Comparison of ENCODE assay signal across 8 cellular contexts in the genomic region with DNA sequence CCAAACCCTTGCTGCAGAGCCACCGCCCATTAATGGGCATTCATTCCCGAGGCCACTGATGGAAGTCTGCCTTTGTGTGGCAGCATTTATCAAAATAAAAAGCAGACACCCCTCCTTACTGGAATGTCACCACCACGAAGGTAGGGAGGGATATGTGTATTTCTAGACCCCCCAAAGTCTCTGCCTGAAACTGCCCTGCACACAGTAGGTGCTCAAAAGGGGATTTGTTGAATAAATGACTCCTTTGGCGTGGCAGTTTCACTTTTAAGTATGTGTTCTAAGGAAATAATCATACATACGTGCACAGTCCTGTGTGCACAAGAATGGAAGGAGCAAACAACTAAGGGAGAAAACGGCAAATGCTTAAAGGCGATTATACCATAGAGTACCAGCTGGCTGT. TPM values are rescaled to one million over a fixed set of nuclear protein-coding genes. Genes with fewer than 3 reads are reported as not detected.
A peak's percentile ranks its signal among the peaks of the same experiment; 100 is the strongest.
DNase-seq lines count a peak whose midpoint lies in the region; ATAC-seq and TF ChIP-seq lines count a peak whose summit lies in the region.

No MANE protein-coding gene starts in this region.

- H2AFZ ChIP-seq in mesenchymal stem cell (ENCODE audit: low read depth, low read length): no peak overlapping the region

- 45 to 69% (median 53%) methylated on average over 7 of the region's 7 CpGs for WGBS in heart left ventricle, 4 donors
- 42 to 67% methylated on average over 4 to 7 of the region's 7 CpGs for WGBS in body of pancreas, 2 donors
- 95% methylated on average over 4 of the region's 7 CpGs for WGBS in mesenchymal stem cell

- TF ChIP-seq POLR2A in heart left ventricle (IDR thresholded peaks at IDR 0.05) (no peak), body of pancreas (IDR thresholded peaks at IDR 0.05) (no peak), uterus (IDR thresholded peaks at IDR 0.05) (no peak)

- H3K4ac ChIP-seq in mesenchymal stem cell (ENCODE audit: low read depth in 1 of 2, low read length in 2 of 2): peak overlapping the region; percentile 9 to 86

- no peak for ATAC-seq in heart left ventricle
- no peak for ATAC-seq in left ventricle myocardium superior
- no peak for ATAC-seq in body of pancreas
- ATAC-seq in HG03354 (IDR thresholded peaks at IDR 0.05; ENCODE audit: poor library complexity, severe bottlenecking, unreplicated experiment): no peak
- ATAC-seq in GM18517 (IDR thresholded peaks at IDR 0.05; ENCODE audit: unreplicated experiment): no peak

- H2BK120ac ChIP-seq in mesenchymal stem cell (ENCODE audit: low read depth, low read length): no peak overlapping the region

- H4K91ac ChIP-seq in mesenchymal stem cell (ENCODE audit: low read length): peak overlapping the region; percentile 89

- peak overlapping the region; percentile 91 for H3K9ac ChIP-seq in mesenchymal stem cell (ENCODE audit: low read length)

- peak overlapping the region; percentile 74 for H3K4me2 ChIP-seq in mesenchymal stem cell (ENCODE audit: low read length, poor library complexity, severe bottlenecking)

- DNase-seq in heart left ventricle (no peak), left ventricle myocardium superior (no peak), body of pancreas (no peak), mesenchymal stem cell (no peak), uterus (no peak), NCI-H1105 treated with DMSO at 0.1 percent for 48 hours (lab: John Stamatoyannopoulos, UW) (no peak)

- no peaks in the 10 kb centered on the region for H3K27me3 ChIP-seq in heart left ventricle
- H3K27me3 ChIP-seq in body of pancreas: no peaks in the 10 kb centered on the region
- peaks cover 0 to 3% of the 10 kb centered on the region in 2 experiments for H3K27me3 ChIP-seq in mesenchymal stem cell (ENCODE audit: control insufficient read depth in 1 of 2, insufficient read depth in 1 of 2, low read length in 2 of 2)
- no peaks in the 10 kb centered on the region for H3K27me3 ChIP-seq in uterus

- H3K4me3 ChIP-seq in heart left ventricle (peak overlapping the region in 11 of 12 donors; percentile 19 to 89 (median 70)), body of pancreas (no peak overlapping the region), mesenchymal stem cell (ENCODE audit: insufficient read depth in 1 of 2, low read depth in 1 of 2, low read length in 2 of 2) (peak overlapping the region; percentile 66 to 80), uterus (peak overlapping the region in 1 of 2 donors; percentile 49)

- TF ChIP-seq CTCF in heart left ventricle (IDR thresholded peaks at IDR 0.05) (no peak), body of pancreas (IDR thresholded peaks at IDR 0.05) (no peak), uterus (IDR thresholded peaks at IDR 0.05) (no peak)

- no peak overlapping the region for H2BK12ac ChIP-seq in mesenchymal stem cell (ENCODE audit: low read length in 2 of 2)

- H2BK5ac ChIP-seq in mesenchymal stem cell (ENCODE audit: low read depth, low read length, poor library complexity, severe bottlenecking): no peak overlapping the region

- peak overlapping the region; percentile 79 to 92 for H3K18ac ChIP-seq in mesenchymal stem cell (ENCODE audit: low read depth in 1 of 2, low read length in 2 of 2)

- intact Hi-C loops in heart left ventricle (cut with DNase I) (loop anchor here in 7 of 10 donors (1.0 to 10.0 kb wide), 5 partner anchors 41 to 67 kb away; partner anchors contain the start of genes HDAC6 (in 5 of the 7) and SUV39H1 (in 2 of the 7)), left ventricle myocardium superior (cut with micrococcal nuclease) (no loop called here), body of pancreas (cut with DNase I) (no loop called here), uterus (cut with DNase I; ENCODE audit: low total_unique reads) (no loop called here)

- H3K23ac ChIP-seq in mesenchymal stem cell (ENCODE audit: low read length in 2 of 2): peak overlapping the region in 1 of 2 experiments; percentile 35

- H3K9me3 ChIP-seq in heart left ventricle (peaks cover 0 to 6% (median 0%) of the 10 kb centered on the region in 12 donors), body of pancreas (no peaks in the 10 kb centered on the region), mesenchymal stem cell (ENCODE audit: control insufficient read depth, low read length) (no peaks in the 10 kb centered on the region), uterus (no peaks in the 10 kb centered on the region)

- no peaks in the 10 kb centered on the region for H3K79me1 ChIP-seq in mesenchymal stem cell (replicated peaks; ENCODE audit: low read length, poor library complexity, severe bottlenecking)

- peak overlapping the region; percentile 84 for H4K8ac ChIP-seq in mesenchymal stem cell (ENCODE audit: low read length)

- peaks cover 0 to 9% (median 2%) of the 10 kb centered on the region in 12 donors for H3K4me1 ChIP-seq in heart left ventricle
- peaks cover 5% of the 10 kb centered on the region for H3K4me1 ChIP-seq in body of pancreas
- no peaks in the 10 kb centered on the region for H3K4me1 ChIP-seq in mesenchymal stem cell (ENCODE audit: control insufficient read depth, insufficient read depth, low read depth, low read length)
- no peaks in the 10 kb centered on the region for H3K4me1 ChIP-seq in uterus

- no peak overlapping the region for H2BK15ac ChIP-seq in mesenchymal stem cell (ENCODE audit: low read depth, poor library complexity, severe bottlenecking)

- H3K14ac ChIP-seq in mesenchymal stem cell (ENCODE audit: low read length in 2 of 2): no peak overlapping the region

- no peaks in the 10 kb centered on the region for H3K36me3 ChIP-seq in heart left ventricle
- no peaks in the 10 kb centered on the region for H3K36me3 ChIP-seq in body of pancreas (replicated peaks in 1 of 2; ENCODE audit: insufficient read depth in 1 of 2, low read depth in 2 of 2)
- no peaks in the 10 kb centered on the region for H3K36me3 ChIP-seq in mesenchymal stem cell (ENCODE audit: control insufficient read depth in 1 of 2, insufficient read depth in 2 of 2, low read depth in 1 of 2, low read length in 2 of 2)
- no peaks in the 10 kb centered on the region for H3K36me3 ChIP-seq in uterus

- no peak overlapping the region for H2AK5ac ChIP-seq in mesenchymal stem cell (ENCODE audit: low read length, severe bottlenecking)

- peak overlapping the region; percentile 76 to 94 (median 88) for H3K27ac ChIP-seq in heart left ventricle
- H3K27ac ChIP-seq in body of pancreas: peak overlapping the region; percentile 74 to 93 (median 86)
- peak overlapping the region; percentile 96 for H3K27ac ChIP-seq in mesenchymal stem cell (ENCODE audit: low read length, poor library complexity, severe bottlenecking)
- peak overlapping the region; percentile 86 to 88 for H3K27ac ChIP-seq in uterus

RNA-seq across cellular contexts. Expression of gene GLOD5, which starts 23.6 kb away (rescaled TPM):
- total RNA-seq in heart left ventricle (not detected), left ventricle myocardium superior (not detected), body of pancreas (not detected), uterus (not detected)
- not detected for polyA plus RNA-seq in heart left ventricle
- polyA plus RNA-seq in mesenchymal stem cell (2013, experiment 1 of 2): not detected
- not detected for polyA plus RNA-seq in mesenchymal stem cell (2013, experiment 2 of 2)

RNA-seq across cellular contexts. Expression of gene SUV39H1, which starts 41.4 kb away (rescaled TPM):
- total RNA-seq in heart left ventricle (1 to 10 TPM; 2.4 to 6.7 (median 3.6) TPM), left ventricle myocardium superior (2.4 TPM), body of pancreas (1 to 10 TPM; 2.1 to 2.6 TPM), uterus (1 to 10 TPM in 3 of 4 donors, under 1 TPM in 1; 0.59 to 7.8 (median 3.8) TPM)
- polyA plus RNA-seq in heart left ventricle: 1 to 10 TPM; 1.9 to 4.7 TPM
- polyA plus RNA-seq in mesenchymal stem cell (2013, experiment 1 of 2): 2.4 TPM
- 2.1 TPM for polyA plus RNA-seq in mesenchymal stem cell (2013, experiment 2 of 2)

RNA-seq across cellular contexts. Expression of gene GATA1, which starts 48.5 kb away (rescaled TPM):
- under 1 TPM in 1 of 9 donors, not detected in 8; 0.16 TPM for total RNA-seq in heart left ventricle
- not detected for polyA plus RNA-seq in heart left ventricle
- total RNA-seq in left ventricle myocardium superior: not detected
- not detected for total RNA-seq in body of pancreas
- not detected for polyA plus RNA-seq in mesenchymal stem cell (2013, experiment 1 of 2)
- polyA plus RNA-seq in mesenchymal stem cell (2013, experiment 2 of 2): not detected
- total RNA-seq in uterus: under 1 TPM in 1 of 4 donors, not detected in 3; 0.35 TPM

RNA-seq across cellular contexts. Expression of gene WAS, which starts 54.3 kb away (rescaled TPM):
- total RNA-seq in heart left ventricle (10 to 100 TPM in 1 of 9 donors, 1 to 10 TPM in 8; 1.1 to 26.8 (median 3.0) TPM), left ventricle myocardium superior (2.6 TPM), body of pancreas (1 to 10 TPM in 1 of 2 donors, not detected in 1; 1.0 TPM), uterus (10 to 100 TPM in 1 of 4 donors, 1 to 10 TPM in 2, not detected in 1; 1.2 to 20.7 (median 1.9) TPM)
- polyA plus RNA-seq in heart left ventricle: 1 to 10 TPM; 1.5 to 1.8 TPM
- 0.21 TPM for polyA plus RNA-seq in mesenchymal stem cell (2013, experiment 1 of 2)
- 0.22 TPM for polyA plus RNA-seq in mesenchymal stem cell (2013, experiment 2 of 2)

Comparison
In these comparisons a context has a peak if more than half of its experiments do, and no peak if none do; other contexts are left out.
1. intact Hi-C loops: an anchor here in heart left ventricle (1.0 to 10.0 kb wide); none called in left ventricle myocardium superior, body of pancreas and uterus.
2. H3K4me3 ChIP-seq: peak in heart left ventricle (11 of 12) and mesenchymal stem cell (2 of 2); none in body of pancreas (0 of 2).
3. Peak in every context shown above with its lines, with median percentiles within 50 percentile points of each other: H3K27ac ChIP-seq.